8 cellular contexts compared by ENCODE assay signal in genomic region chr10:12710594-12711343, GRCh38.
DNase-seq lines count a peak whose midpoint lies in the region; ATAC-seq, FAIRE-seq and TF ChIP-seq lines count a peak whose summit lies in the region.

No MANE protein-coding gene starts in this region.

- H3K4me1 ChIP-seq in breast epithelium (no peaks in the 10 kb centered on the region), keratinocyte (ENCODE audit: control insufficient read depth, extremely low read depth, insufficient read depth, low read length) (peaks cover 51% of the 10 kb centered on the region)

- no peaks in the 10 kb centered on the region for H3K36me3 Mint-ChIP-seq in WTC11

- ATAC-seq in HG02623 (IDR thresholded peaks at IDR 0.05; ENCODE audit: unreplicated experiment) (peak; percentile 63), WTC11 (peak; percentile 77), HG03139 (IDR thresholded peaks at IDR 0.05; ENCODE audit: unreplicated experiment) (no peak)

- peak overlapping the region; percentile 73 for H3K4me2 ChIP-seq in keratinocyte (ENCODE audit: control insufficient read depth, extremely low read depth, insufficient read depth, low read depth, low read length)

- DNase-seq in EL (peak; percentile 79), NCI-H2171 treated with DMSO at 0.1 percent for 48 hours (lab: John Stamatoyannopoulos, UW) (peak; percentile 75), WTC11 (ENCODE audit: low spot score) (peak; percentile 79), breast epithelium (ENCODE audit: low spot score in 2 of 2) (peak; percentile 60 to 77), keratinocyte (ENCODE audit: low read depth, low spot score) (no peak)
- peak; percentile 54 to 76 for DNase-seq in stimulated activated CD4-positive, alpha-beta T cell treated with anti-CD3 and anti-CD28 coated beads, Interleukin-1b, Interleukin-23, amount 100 ng/mL, for 1 hour (ENCODE audit: low read depth in 2 of 2)

- peaks cover 42% of the 10 kb centered on the region for H3K4me1 Mint-ChIP-seq in WTC11

- H3K27me3 Mint-ChIP-seq in WTC11 (ENCODE audit: low read depth): peaks cover 5% of the 10 kb centered on the region

- H3K4me3 ChIP-seq in breast epithelium (no peak overlapping the region), keratinocyte (ENCODE audit: control insufficient read depth in 2 of 3, extremely low read depth in 1 of 3, insufficient read depth in 2 of 3, low read depth in 1 of 3, low read length in 3 of 3) (peak overlapping the region in 1 of 3 experiments; percentile 28)

- peak; percentile 89 for FAIRE-seq in keratinocyte (lab: Jason Lieb, UNC)

- no peaks in the 10 kb centered on the region for H3K79me2 ChIP-seq in keratinocyte (ENCODE audit: control insufficient read depth, insufficient read depth, low read length)

- no peak overlapping the region for H3K27ac Mint-ChIP-seq in WTC11

- TF ChIP-seq CTCF in WTC11 (IDR thresholded peaks at IDR 0.05) (peak; percentile 73), breast epithelium (IDR thresholded peaks at IDR 0.05) (peak; percentile 75 to 80 (median 79)), keratinocyte (optimal IDR thresholded peaks at IDR 0.05 in 1 of 3, IDR thresholded peaks at IDR 0.05 in 1 of 3, conservative IDR thresholded peaks at IDR 0.05 in 1 of 3; ENCODE audit: extremely low read depth in 1 of 3, insufficient read depth in 2 of 3, low read length in 3 of 3) (peak; percentile 89 to 95 (median 94))

- no peaks in the 10 kb centered on the region for H3K9me3 ChIP-seq in breast epithelium
- H3K9me3 ChIP-seq in keratinocyte (ENCODE audit: control insufficient read depth, low read depth, low read length): no peaks in the 10 kb centered on the region

- no peak for TF ChIP-seq POLR2A in breast epithelium (IDR thresholded peaks at IDR 0.05)

- H4K20me1 ChIP-seq in keratinocyte (ENCODE audit: control insufficient read depth, extremely low read depth, insufficient read depth, low read length): no peaks in the 10 kb centered on the region

- H3K9me3 Mint-ChIP-seq in WTC11: no peaks in the 10 kb centered on the region

- H3K9ac ChIP-seq in keratinocyte (ENCODE audit: control insufficient read depth, extremely low read depth, insufficient read depth, low read length): peak overlapping the region; percentile 57

- intact Hi-C loops in breast epithelium (cut with DNase I; ENCODE audit: low total_unique reads): no loop called here

- POLR2A ChIA-PET in WTC11 (lab: Charles Lee): no interaction called here

- no peaks in the 10 kb centered on the region for H3K9me1 ChIP-seq in keratinocyte (ENCODE audit: control insufficient read depth, extremely low read depth, insufficient read depth, low read length)

- CTCF ChIA-PET in WTC11 (lab: Charles Lee): interaction anchor here (0.6 to 3.0 kb wide), 6 partner anchors 14 to 446 kb away, joined by 3 to 11 read pairs (median 3); partner anchors contain the start of gene OPTN

- no peaks in the 10 kb centered on the region for H3K27me3 ChIP-seq in breast epithelium
- H3K27me3 ChIP-seq in keratinocyte (ENCODE audit: control insufficient read depth, extremely low read depth, insufficient read depth, low read length): no peaks in the 10 kb centered on the region

- H3K36me3 ChIP-seq in breast epithelium (no peaks in the 10 kb centered on the region), keratinocyte (ENCODE audit: control insufficient read depth in 2 of 2, extremely low read depth in 1 of 2, insufficient read depth in 2 of 2, low read length in 2 of 2) (no peaks in the 10 kb centered on the region)

- H3K4me3 Mint-ChIP-seq in WTC11: no peak overlapping the region

- peak overlapping the region; percentile 65 for H2AFZ ChIP-seq in keratinocyte (ENCODE audit: control insufficient read depth, low read length)

- dilution Hi-C loops in keratinocyte (cut with MboI; ENCODE audit: extremely low pct_ligation_motif_present, low sequenced_read_pairs): no loop called here

- H3K27ac ChIP-seq in breast epithelium (peak overlapping the region in 1 of 2 donors; percentile 2), keratinocyte (ENCODE audit: control insufficient read depth, insufficient read depth, low read length) (peak overlapping the region; percentile 77)

TF ChIP-seq in WTC11, 78 proteins besides CTCF, POLR2A, EP300 and RAD21:
- TF ChIP-seq JUN (CRISPR knock-in tag; IDR thresholded peaks at IDR 0.05) (no peak), ZNF263 (CRISPR knock-in tag; IDR thresholded peaks at IDR 0.05; ENCODE audit: low read depth) (no peak), KAT7 (CRISPR knock-in tag; IDR thresholded peaks at IDR 0.05; ENCODE audit: borderline replicate concordance) (no peak), ZNF423 (CRISPR knock-in tag; IDR thresholded peaks at IDR 0.05) (no peak), NR2C2 (CRISPR knock-in tag; IDR thresholded peaks at IDR 0.05) (no peak), ZNF416 (CRISPR knock-in tag; IDR thresholded peaks at IDR 0.05) (no peak), FOXP4 (CRISPR knock-in tag; IDR thresholded peaks at IDR 0.05) (no peak), ZNF121 (CRISPR knock-in tag; IDR thresholded peaks at IDR 0.05) (no peak), MLX (CRISPR knock-in tag; IDR thresholded peaks at IDR 0.05) (no peak), SOX15 (CRISPR knock-in tag; IDR thresholded peaks at IDR 0.05) (no peak), HMGA2 (CRISPR knock-in tag; IDR thresholded peaks at IDR 0.05) (no peak), ELF4 (CRISPR knock-in tag; IDR thresholded peaks at IDR 0.05; ENCODE audit: low read depth) (no peak), FOXK1 (CRISPR knock-in tag; IDR thresholded peaks at IDR 0.05) (no peak)
- TF ChIP-seq, protein P1, sequence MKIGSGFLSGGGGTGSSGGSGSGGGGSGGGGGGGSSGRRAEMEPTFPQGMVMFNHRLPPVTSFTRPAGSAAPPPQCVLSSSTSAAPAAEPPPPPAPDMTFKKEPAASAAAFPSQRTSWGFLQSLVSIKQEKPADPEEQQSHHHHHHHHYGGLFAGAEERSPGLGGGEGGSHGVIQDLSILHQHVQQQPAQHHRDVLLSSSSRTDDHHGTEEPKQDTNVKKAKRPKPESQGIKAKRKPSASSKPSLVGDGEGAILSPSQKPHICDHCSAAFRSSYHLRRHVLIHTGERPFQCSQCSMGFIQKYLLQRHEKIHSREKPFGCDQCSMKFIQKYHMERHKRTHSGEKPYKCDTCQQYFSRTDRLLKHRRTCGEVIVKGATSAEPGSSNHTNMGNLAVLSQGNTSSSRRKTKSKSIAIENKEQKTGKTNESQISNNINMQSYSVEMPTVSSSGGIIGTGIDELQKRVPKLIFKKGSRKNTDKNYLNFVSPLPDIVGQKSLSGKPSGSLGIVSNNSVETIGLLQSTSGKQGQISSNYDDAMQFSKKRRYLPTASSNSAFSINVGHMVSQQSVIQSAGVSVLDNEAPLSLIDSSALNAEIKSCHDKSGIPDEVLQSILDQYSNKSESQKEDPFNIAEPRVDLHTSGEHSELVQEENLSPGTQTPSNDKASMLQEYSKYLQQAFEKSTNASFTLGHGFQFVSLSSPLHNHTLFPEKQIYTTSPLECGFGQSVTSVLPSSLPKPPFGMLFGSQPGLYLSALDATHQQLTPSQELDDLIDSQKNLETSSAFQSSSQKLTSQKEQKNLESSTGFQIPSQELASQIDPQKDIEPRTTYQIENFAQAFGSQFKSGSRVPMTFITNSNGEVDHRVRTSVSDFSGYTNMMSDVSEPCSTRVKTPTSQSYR (CRISPR knock-in tag; IDR thresholded peaks at IDR 0.05): no peak
- TF ChIP-seq, protein P2, sequence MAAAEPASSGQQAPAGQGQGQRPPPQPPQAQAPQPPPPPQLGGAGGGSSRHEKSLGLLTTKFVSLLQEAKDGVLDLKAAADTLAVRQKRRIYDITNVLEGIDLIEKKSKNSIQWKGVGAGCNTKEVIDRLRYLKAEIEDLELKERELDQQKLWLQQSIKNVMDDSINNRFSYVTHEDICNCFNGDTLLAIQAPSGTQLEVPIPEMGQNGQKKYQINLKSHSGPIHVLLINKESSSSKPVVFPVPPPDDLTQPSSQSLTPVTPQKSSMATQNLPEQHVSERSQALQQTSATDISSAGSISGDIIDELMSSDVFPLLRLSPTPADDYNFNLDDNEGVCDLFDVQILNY (CRISPR knock-in tag; IDR thresholded peaks at IDR 0.05): no peak
TF ChIP-seq in WTC11: peak in this region for 0.
